Comparison of ENCODE assay signal across 8 cellular contexts in genomic region chr6:158220786-158221442, GRCh38. TPM values are rescaled to one million over a fixed set of nuclear protein-coding genes. Genes with fewer than 3 reads are reported as not detected.
DNase-seq lines count a peak whose midpoint lies in the region; ATAC-seq, FAIRE-seq and TF ChIP-seq lines count a peak whose summit lies in the region.

No MANE protein-coding gene starts in this region.

- no peaks in the 10 kb centered on the region for H3F3A ChIP-seq in MM.1S (ENCODE audit: insufficient read depth, low read length)

- H3K36me3 ChIP-seq in MM.1S (replicated peaks; ENCODE audit: insufficient read depth, low read length) (no peaks in the 10 kb centered on the region), pancreas (no peaks in the 10 kb centered on the region)

- H3K9me2 ChIP-seq in MM.1S (replicated peaks; ENCODE audit: insufficient read depth, low read length), result no peaks in the 10 kb centered on the region

- peak; percentile 99 for FAIRE-seq in pancreas (lab: Jason Lieb, UNC)

- no peak overlapping the region for H3K9ac ChIP-seq in MM.1S (ENCODE audit: low read length)

- TF ChIP-seq CTCF in MM.1S (IDR thresholded peaks at IDR 0.05; ENCODE audit: low read length) (peak; percentile 63), pancreas (IDR thresholded peaks at IDR 0.05) (peak; percentile 85 to 91 (median 86))

- H3K27me3 ChIP-seq in MM.1S (replicated peaks; ENCODE audit: insufficient read depth, low read length) (no peaks in the 10 kb centered on the region), pancreas (no peaks in the 10 kb centered on the region)

- no peaks in the 10 kb centered on the region for H3K79me2 ChIP-seq in MM.1S (ENCODE audit: low read length)

- H3K4me1 ChIP-seq in MM.1S (ENCODE audit: low read length) (no peaks in the 10 kb centered on the region), pancreas (no peaks in the 10 kb centered on the region)

- H3K27ac ChIP-seq in MM.1S (ENCODE audit: low read length) (no peak overlapping the region), pancreas (no peak overlapping the region)

- ATAC-seq in GM21737 (IDR thresholded peaks at IDR 0.05; ENCODE audit: unreplicated experiment), result peak; percentile 86
- ATAC-seq in SK-N-SH treated with all-trans-retinoic acid at 6 μM for 48 hours, result peak; percentile 100
- ATAC-seq in pancreas, result peak; percentile 97 to 100 (median 99)

- WGBS in pancreas, 2 donors, result 6 to 7% methylated on average over 10 of the region's 10 CpGs

- H4K20me1 ChIP-seq in MM.1S (ENCODE audit: insufficient read depth, low read length), result no peaks in the 10 kb centered on the region

- intact Hi-C loops in pancreas (cut with DNase I), result loop anchor here in 2 of 3 donors (10.0 kb wide), 3 partner anchors 294 to 464 kb away; no protein-coding TSS in a partner anchor

- no peaks in the 10 kb centered on the region for H3K9me3 ChIP-seq in MM.1S (replicated peaks; ENCODE audit: insufficient read depth, low read length)
- H3K9me3 ChIP-seq in pancreas, result no peaks in the 10 kb centered on the region

- no peak overlapping the region for H3K4me2 ChIP-seq in MM.1S (ENCODE audit: low read depth, low read length)

- H2AFZ ChIP-seq in MM.1S (ENCODE audit: low read length), result no peak overlapping the region

- DNase-seq in DMS79 (lab: John Stamatoyannopoulos, UW) (peak; percentile 65), MM.1S (peak; percentile 62), globus pallidus (ENCODE audit: low spot score) (peak; percentile 71), pancreas (peak; percentile 66 to 91 (median 82)), ureter (ENCODE audit: low spot score) (peak; percentile 83)
- peak; percentile 77 for DNase-seq in activated naive CD4-positive, alpha-beta T cell treated with Interleukin-2 at 50 U/mL for 16 hours

- no peak overlapping the region for H3K4me3 ChIP-seq in MM.1S (ENCODE audit: low read length)
- no peak overlapping the region for H3K4me3 ChIP-seq in pancreas

TF ChIP-seq in SK-N-SH treated with all-trans-retinoic acid at 6 μM for 48 hours, 23 proteins besides CTCF, POLR2A, EP300 and RAD21:
- TF ChIP-seq RARB (CRISPR knock-in tag; IDR thresholded peaks at IDR 0.05) (no peak), OSR1 (CRISPR knock-in tag; IDR thresholded peaks at IDR 0.05) (no peak), CSDC2 (CRISPR knock-in tag; IDR thresholded peaks at IDR 0.05) (no peak), ZFP30 (CRISPR knock-in tag; IDR thresholded peaks at IDR 0.05) (no peak), TCF4 (CRISPR knock-in tag; IDR thresholded peaks at IDR 0.05; ENCODE audit: borderline replicate concordance) (no peak), SNAI2 (CRISPR knock-in tag; IDR thresholded peaks at IDR 0.05) (no peak), TSHZ2 (CRISPR knock-in tag; IDR thresholded peaks at IDR 0.05) (no peak)

RNA-seq across cellular contexts. Expression of gene GTF2H5, which starts 52.8 kb away (rescaled TPM):
- 10 to 100 TPM in 1 of 6 donors, 1 to 10 TPM in 5; 7.0 to 12.5 (median 8.7) TPM for total RNA-seq in pancreas
- polyA plus RNA-seq in pancreas, result 10 to 100 TPM in 1 of 2 donors, 1 to 10 TPM in 1; 3.8 to 11.9 TPM
- total RNA-seq in ureter, result 26.9 TPM

RNA-seq across cellular contexts. Expression of gene SERAC1, which starts 52.9 kb away (rescaled TPM):
- 10 to 100 TPM in 1 of 6 donors, 1 to 10 TPM in 5; 7.0 to 14.3 (median 8.1) TPM for total RNA-seq in pancreas
- 10 to 100 TPM in 1 of 2 donors, 1 to 10 TPM in 1; 6.3 to 13.1 TPM for polyA plus RNA-seq in pancreas
- total RNA-seq in ureter, result 6.0 TPM
